8 cellular contexts compared by ENCODE assay signal in the genomic region with DNA sequence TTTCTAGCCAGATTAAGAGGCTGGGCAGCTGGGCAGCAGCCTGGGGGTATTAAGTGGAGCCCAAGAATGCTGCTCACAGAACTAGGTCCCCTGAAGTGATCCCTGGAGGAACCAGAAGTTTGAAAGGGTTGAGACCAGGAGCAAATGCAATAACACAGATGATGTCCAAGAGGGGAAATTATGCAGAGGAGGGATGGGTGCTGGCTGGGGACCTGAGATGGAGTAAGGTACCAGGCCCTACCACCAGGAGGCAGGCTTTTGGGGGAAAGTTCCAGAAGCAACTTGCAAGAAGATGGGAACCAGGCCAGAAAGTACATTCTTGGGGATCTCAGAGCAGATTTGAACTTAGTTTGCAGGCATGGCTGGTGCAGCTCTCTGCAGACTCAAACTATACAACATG.
A peak's percentile ranks its signal among the peaks of the same experiment; 100 is the strongest.
DNase-seq lines count a peak whose midpoint lies in the region; ATAC-seq and TF ChIP-seq lines count a peak whose summit lies in the region.

No MANE protein-coding gene starts in this region.

- H3K4me3 ChIP-seq in retinal pigment epithelial cell (ENCODE audit: low read length), result no peak overlapping the region

- DNase-seq in T-helper 2 cell, result peak in 3 of 5 experiments; percentile 23 to 62 (median 37)
- no peak for DNase-seq in T-helper 2 cell treated with Interferon-gamma antibody and Interleukin-4, amounts not matched to agents 5 μg/mL and 100 μg/mL, for 36 hours (ENCODE audit: low spot score)
- peak; percentile 29 to 35 for DNase-seq in activated CD4-positive, alpha-beta T cell treated with anti-CD3 and anti-CD28 coated beads for 24 hours (ENCODE audit: low read depth in 2 of 2)
- DNase-seq in endothelial cell (ENCODE audit: low spot score), result peak; percentile 27
- peak; percentile 64 for DNase-seq in retinal pigment epithelial cell (ENCODE audit: low read depth)
- DNase-seq in posterior cingulate gyrus, result no peak

- intact Hi-C loops in posterior cingulate gyrus (cut with DNase I), result no loop called here

- H3K27me3 Mint-ChIP-seq in T-helper 2 cell treated with Interferon-gamma antibody and Interleukin-4, amounts not matched to agents 5 μg/mL and 100 μg/mL, for 36 hours (ENCODE audit: low read depth), result no peaks in the 10 kb centered on the region
- H3K27me3 Mint-ChIP-seq in endothelial cell (ENCODE audit: unreplicated experiment), result peaks cover 4% of the 10 kb centered on the region

- H3K9me3 Mint-ChIP-seq in T-helper 2 cell treated with Interferon-gamma antibody and Interleukin-4, amounts not matched to agents 5 μg/mL and 100 μg/mL, for 36 hours, result peaks cover 18% of the 10 kb centered on the region
- H3K9me3 Mint-ChIP-seq in endothelial cell (ENCODE audit: unreplicated experiment), result no peaks in the 10 kb centered on the region

- H3K4me3 Mint-ChIP-seq in T-helper 2 cell treated with Interferon-gamma antibody and Interleukin-4, amounts not matched to agents 5 μg/mL and 100 μg/mL, for 36 hours, result no peak overlapping the region
- H3K4me3 Mint-ChIP-seq in endothelial cell (ENCODE audit: unreplicated experiment), result no peak overlapping the region

- peak; percentile 65 for TF ChIP-seq CTCF in endothelial cell (IDR thresholded peaks at IDR 0.05; ENCODE audit: unreplicated experiment)
- peak; percentile 80 for TF ChIP-seq CTCF in retinal pigment epithelial cell (conservative IDR thresholded peaks at IDR 0.05; ENCODE audit: low read depth, low read length)

- H3K36me3 Mint-ChIP-seq in T-helper 2 cell treated with Interferon-gamma antibody and Interleukin-4, amounts not matched to agents 5 μg/mL and 100 μg/mL, for 36 hours (ENCODE audit: low read depth), result peaks cover 8% of the 10 kb centered on the region
- no peaks in the 10 kb centered on the region for H3K36me3 Mint-ChIP-seq in endothelial cell (ENCODE audit: low read depth, unreplicated experiment)

- ATAC-seq in HG02678 (IDR thresholded peaks at IDR 0.05; ENCODE audit: unreplicated experiment), result no peak
- no peak for ATAC-seq in GM18502 (IDR thresholded peaks at IDR 0.05; ENCODE audit: poor library complexity, unreplicated experiment)

- no peak overlapping the region for H3K27ac Mint-ChIP-seq in T-helper 2 cell treated with Interferon-gamma antibody and Interleukin-4, amounts not matched to agents 5 μg/mL and 100 μg/mL, for 36 hours
- H3K27ac Mint-ChIP-seq in endothelial cell (ENCODE audit: unreplicated experiment), result no peak overlapping the region

- H3K4me1 Mint-ChIP-seq in T-helper 2 cell treated with Interferon-gamma antibody and Interleukin-4, amounts not matched to agents 5 μg/mL and 100 μg/mL, for 36 hours (ENCODE audit: low read depth), result peaks cover 11% of the 10 kb centered on the region
- peaks cover 8% of the 10 kb centered on the region for H3K4me1 Mint-ChIP-seq in endothelial cell (ENCODE audit: unreplicated experiment)

Comparison
In these comparisons a context has a peak if more than half of its experiments do, and no peak if none do; other contexts are left out.
1. DNase-seq: peak in T-helper 2 cell (3 of 5), activated CD4-positive, alpha-beta T cell treated with anti-CD3 and anti-CD28 coated beads for 24 hours (2 of 2), endothelial cell (single experiment) and retinal pigment epithelial cell (single experiment); none in T-helper 2 cell treated with Interferon-gamma antibody and Interleukin-4, amounts not matched to agents 5 μg/mL and 100 μg/mL, for 36 hours (single experiment) and posterior cingulate gyrus (0 of 10).